Comparison of ENCODE assay signal across 18 cellular contexts in the genomic region with DNA sequence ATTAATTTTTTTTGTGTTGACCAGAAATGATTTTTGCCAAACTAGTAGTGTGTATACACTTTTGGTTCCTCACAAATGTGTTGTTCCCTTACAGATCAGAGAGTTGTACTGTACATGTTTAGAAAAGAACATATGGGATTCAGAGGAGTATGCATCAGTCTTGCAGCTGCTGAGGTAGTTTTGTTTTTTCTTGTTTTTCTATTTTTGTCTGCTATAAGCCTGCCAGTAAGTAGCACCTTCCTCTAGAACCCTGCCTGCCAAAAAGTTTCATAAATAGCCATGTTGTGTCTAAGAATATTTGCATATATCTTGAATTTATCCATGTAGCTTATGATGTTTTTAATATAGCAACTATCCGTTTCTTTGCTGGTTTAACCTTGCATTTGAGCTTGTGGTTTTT. TPM values are rescaled to one million over a fixed set of nuclear protein-coding genes. Genes with fewer than 3 reads are reported as not detected.
DNase-seq lines count a peak whose midpoint lies in the region; ATAC-seq and TF ChIP-seq lines count a peak whose summit lies in the region.
"Had no signal": no experiment of that assay in that cellular context is flagged by ENCODE, and none has a peak within 500 bp of the region (broad histone marks: within the 10 kb centered on the region; RNA-seq: fewer than 3 reads in every experiment).

No MANE protein-coding gene starts in this region.

- in situ Hi-C loops in G401 (cut with HindIII; ENCODE audit: low sequenced_read_pairs), result no loop called here

- peaks cover 5% of the 10 kb centered on the region for H3K4me1 Mint-ChIP-seq in HFFc6 (ENCODE audit: low read depth)
- H3K4me1 Mint-ChIP-seq: T-cell had no signal

- peaks cover 12% of the 10 kb centered on the region for H3K36me3 Mint-ChIP-seq in HFFc6 (ENCODE audit: low read depth)

- H3K27ac Mint-ChIP-seq in HFFc6, result no peak overlapping the region
- H3K27ac Mint-ChIP-seq: CD4-positive, CD25-positive, alpha-beta regulatory T cell; T-cell had no signal

- H3K9me3 Mint-ChIP-seq in HFFc6, result no peaks in the 10 kb centered on the region
- H3K9me3 Mint-ChIP-seq: CD4-positive, CD25-positive, alpha-beta regulatory T cell; T-cell had no signal

- DNase-seq in G401 (ENCODE audit: low spot score) (peak; percentile 26), inferior parietal cortex (ENCODE audit: extremely low spot score) (peak; percentile 31), HFFc6 (no peak)
- DNase-seq: CD4-positive, CD25-positive, alpha-beta regulatory T cell; DMS53; GDM1; Karpas-422; NCI-H2029; NCI-H446; NCI-H524 treated with DMSO at 0.1 percent for 48 hours; RPMI8226; SHP77; T-cell had no signal

- H3K27me3 Mint-ChIP-seq in HFFc6 (ENCODE audit: insufficient read depth), result no peaks in the 10 kb centered on the region
- H3K27me3 Mint-ChIP-seq: CD4-positive, CD25-positive, alpha-beta regulatory T cell; T-cell had no signal

- no peak for TF ChIP-seq CTCF in HFFc6 (IDR thresholded peaks at IDR 0.05)

- H3K4me3 Mint-ChIP-seq in HFFc6, result no peak overlapping the region
- H3K4me3 Mint-ChIP-seq: CD4-positive, CD25-positive, alpha-beta regulatory T cell; T-cell had no signal

- peak; percentile 57 for ATAC-seq in GM18517 (IDR thresholded peaks at IDR 0.05; ENCODE audit: unreplicated experiment)
- ATAC-seq in HG03439 (IDR thresholded peaks at IDR 0.05; ENCODE audit: unreplicated experiment), result peak; percentile 52
- ATAC-seq in HG03039 (IDR thresholded peaks at IDR 0.05; ENCODE audit: unreplicated experiment), result no peak
- no peak for ATAC-seq in HG03045 (IDR thresholded peaks at IDR 0.05; ENCODE audit: unreplicated experiment)
- ATAC-seq: HCT116, T-cell had no signal

RNA-seq across cellular contexts. Expression of gene ORC3, which starts 46.4 kb away (rescaled TPM):
- total RNA-seq in G401 (2014; rRNA removed; shearing (Covaris generic)), result 48.6 and 58.7 TPM in 2 replicates
- 10 to 100 TPM; 26.7 to 35.1 (median 29.7) TPM for total RNA-seq in HFFc6 (2021; fragmentation: NEBNext Ultra II Directional; extraction: Animal tissue kit (Norgen Biotek cat#: 25700))

RNA-seq across cellular contexts. Expression of gene RARS2, which starts 46.5 kb away (rescaled TPM):
- 31.1 and 51.4 TPM in 2 replicates for total RNA-seq in G401 (2014; rRNA removed; shearing (Covaris generic))
- total RNA-seq in HFFc6 (2021; fragmentation: NEBNext Ultra II Directional; extraction: Animal tissue kit (Norgen Biotek cat#: 25700)), result 10 to 100 TPM; 48.3 to 62.0 (median 58.3) TPM

Comparison
In these comparisons a context has a peak if more than half of its experiments do, and no peak if none do; other contexts are left out.
1. ATAC-seq: peak in GM18517 (single experiment) and HG03439 (single experiment); none in HG03039 (single experiment) and HG03045 (single experiment).